In genomic region chr6:82910818-82911217, GRCh38 we compare ENCODE assay signal across 17 cellular contexts.
DNase-seq lines count a peak whose midpoint lies in the region; ATAC-seq and TF ChIP-seq lines count a peak whose summit lies in the region.
"Had no signal": no experiment of that assay in that cellular context is flagged by ENCODE, and none has a peak within 500 bp of the region (broad histone marks: within the 10 kb centered on the region; RNA-seq: fewer than 3 reads in every experiment).

No MANE protein-coding gene starts in this region.

- DNase-seq in MM.1S = peak; percentile 41
- peak; percentile 71 for DNase-seq in myocyte (ENCODE audit: low read depth)
- DNase-seq in gastrocnemius medialis = no peak
- DNase-seq in LoVo (ENCODE audit: low spot score) = no peak
- DNase-seq: ACHN; BE2C; C1 segment of cervical spinal cord; CD4-positive, CD25-positive, alpha-beta regulatory T cell; CD8-positive, alpha-beta memory T cell; COR-L47; DMS 273 treated with DMSO at 0.1 percent for 48 hours; GM23248 had no signal

- intact Hi-C loops in gastrocnemius medialis (cut with DNase I; ENCODE audit: low total_unique reads) = no loop called here

- TF ChIP-seq POLR2A in gastrocnemius medialis (IDR thresholded peaks at IDR 0.05) = no peak

- no peaks in the 10 kb centered on the region for H4K20me1 ChIP-seq in MM.1S (ENCODE audit: insufficient read depth, low read length)

- H3K27ac ChIP-seq in HEK293 (ENCODE audit: extremely low read depth, low read depth, low read length) (no peak overlapping the region), MM.1S (ENCODE audit: low read length) (peak overlapping the region; percentile 25; the same call in 1 of the 2 replicates), gastrocnemius medialis (no peak overlapping the region)
- H3K27ac ChIP-seq: GM23248 had no signal

- no peaks in the 10 kb centered on the region for H3F3A ChIP-seq in MM.1S (ENCODE audit: insufficient read depth, low read length)

- peak overlapping the region; percentile 24 for H3K4me2 ChIP-seq in MM.1S (ENCODE audit: low read depth, low read length)

- peaks cover 0 to 2% of the 10 kb centered on the region in 2 experiments; a peak in 1 of 3 replicates for H3K36me3 ChIP-seq in HEK293 (ENCODE audit: control insufficient read depth in 2 of 2, insufficient read depth in 1 of 2, low read length in 2 of 2)
- H3K36me3 ChIP-seq in MM.1S (replicated peaks; ENCODE audit: insufficient read depth, low read length) = no peaks in the 10 kb centered on the region
- H3K36me3 ChIP-seq in gastrocnemius medialis = no peaks in the 10 kb centered on the region
- H3K36me3 ChIP-seq: HAP-1 had no signal

- ATAC-seq in gastrocnemius medialis = peak; percentile 90 to 96
- no peak for ATAC-seq in GM19351 (IDR thresholded peaks at IDR 0.05; ENCODE audit: unreplicated experiment)
- no peak for ATAC-seq in HG03039 (IDR thresholded peaks at IDR 0.05; ENCODE audit: unreplicated experiment)
- ATAC-seq: HepG2 had no signal

- no peaks in the 10 kb centered on the region for H3K27me3 ChIP-seq in MM.1S (replicated peaks; ENCODE audit: insufficient read depth, low read length)
- H3K27me3 ChIP-seq in gastrocnemius medialis = no peaks in the 10 kb centered on the region
- H3K27me3 ChIP-seq: BE2C had no signal

- TF ChIP-seq CTCF in HEK293 (tag by site-specific recombination; IDR thresholded peaks at IDR 0.05) (no peak), MM.1S (IDR thresholded peaks at IDR 0.05; ENCODE audit: low read length) (no peak), gastrocnemius medialis (IDR thresholded peaks at IDR 0.05 in 4 of 5, conservative IDR thresholded peaks at IDR 0.05 in 1 of 5) (no peak)

- H3K4me1 ChIP-seq in HEK293 (ENCODE audit: control insufficient read depth, insufficient read depth, low read length) (0 out of 2 replicates have a peak, but pooled peaks cover 4% of the 10 kb centered on the region), MM.1S (ENCODE audit: low read length) (peaks cover 47% of the 10 kb centered on the region), gastrocnemius medialis (peaks cover 7 to 26% of the 10 kb centered on the region in 2 donors)
- H3K4me1 ChIP-seq: BE2C, HAP-1 had no signal

- no peaks in the 10 kb centered on the region for H3K9me2 ChIP-seq in MM.1S (replicated peaks; ENCODE audit: insufficient read depth, low read length)

- H3K4me3 ChIP-seq in HEK293 (ENCODE audit: low read depth, low read length) = no peak overlapping the region
- no peak overlapping the region for H3K4me3 ChIP-seq in MM.1S (ENCODE audit: low read length)
- H3K4me3 ChIP-seq in gastrocnemius medialis = no peak overlapping the region
- H3K4me3 ChIP-seq: GM23248, HAP-1 had no signal

- POLR2A ChIA-PET in HEK293 (lab: Yijun Ruan, JAX) = no interaction called here

- peak overlapping the region; percentile 3; the same call in 1 of the 2 replicates for H3K9ac ChIP-seq in MM.1S (ENCODE audit: low read length)
- H3K9ac ChIP-seq: GM23248 had no signal

- no peak overlapping the region for H2AFZ ChIP-seq in MM.1S (ENCODE audit: low read length)
- H2AFZ ChIP-seq: GM23248 had no signal

- H3K79me2 ChIP-seq in MM.1S (ENCODE audit: low read length) = no peaks in the 10 kb centered on the region

- in situ Hi-C loops in gastrocnemius medialis (cut with MboI; ENCODE audit: low sequenced_read_pairs in 4 of 4) = no loop called here

- CTCF ChIA-PET in HEK293 (lab: Yijun Ruan, JAX) = interaction anchor here (0.6 to 1.3 kb wide), 3 partner anchors 22 to 798 kb away, joined by 4 to 5 read pairs (median 5); partner anchors contain the start of gene UBE3D

- H3K9me3 ChIP-seq in HEK293 (ENCODE audit: control insufficient read depth, insufficient read depth, low read depth, low read length) (no peaks in the 10 kb centered on the region), MM.1S (replicated peaks; ENCODE audit: insufficient read depth, low read length) (no peaks in the 10 kb centered on the region), gastrocnemius medialis (no peaks in the 10 kb centered on the region)
- H3K9me3 ChIP-seq: BE2C, HAP-1 had no signal

TF ChIP-seq in HEK293, 187 proteins besides CTCF, POLR2A, EP300 and RAD21:
- TF ChIP-seq ZNF362 (tag by site-specific recombination; IDR thresholded peaks at IDR 0.05) (peak; percentile 70; the same call in 1 of the 2 replicates), ZNF610 (tag by site-specific recombination; IDR thresholded peaks at IDR 0.05; ENCODE audit: borderline replicate concordance) (no peak), ZNF266 (tag by site-specific recombination; IDR thresholded peaks at IDR 0.05; ENCODE audit: low read depth) (no peak), ZNF776 (tag by site-specific recombination; IDR thresholded peaks at IDR 0.05; ENCODE audit: borderline replicate concordance) (no peak), ZNF473 (tag by site-specific recombination; IDR thresholded peaks at IDR 0.05) (no peak)

Comparison
In these comparisons a context has a peak if more than half of its experiments do, and no peak if none do; other contexts are left out.
1. DNase-seq: peak in MM.1S (single experiment) and myocyte (single experiment); none in gastrocnemius medialis (0 of 2) and LoVo (single experiment).
2. ATAC-seq: peak in gastrocnemius medialis (2 of 2); none in GM19351 (single experiment) and HG03039 (single experiment).